ENCODE assay signal across 39 cellular contexts in the genomic region with DNA sequence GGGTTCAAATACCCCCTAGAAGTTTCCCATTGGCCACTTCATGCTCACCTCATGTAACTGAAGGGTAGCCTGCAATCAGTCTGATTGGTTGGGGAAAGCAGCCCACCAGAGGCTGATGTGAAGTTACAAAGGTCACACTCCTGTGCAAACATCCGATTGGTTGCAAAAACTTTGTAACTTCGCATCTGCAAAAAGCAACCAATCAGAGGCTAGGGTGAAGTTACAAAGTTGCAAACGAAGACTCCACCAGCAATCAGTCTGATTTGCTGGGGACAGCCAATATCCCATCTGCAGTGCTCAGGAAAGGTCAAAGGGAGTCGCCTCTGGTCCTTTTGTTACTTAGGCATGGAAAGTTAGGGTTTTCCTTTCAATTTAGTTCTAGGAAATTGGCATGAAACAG.
"Had no signal": no experiment of that assay in that cellular context is flagged by ENCODE, and none has a peak within 500 bp of the region (broad histone marks: within the 10 kb centered on the region; RNA-seq: fewer than 3 reads in every experiment).

No MANE protein-coding gene starts in this region.

- H3K4me3 Mint-ChIP-seq: activated CD4-positive, alpha-beta memory T cell treated with anti-CD3 and anti-CD28 coated beads, Interleukin-2, amount 10 ng/mL, durations not matched to agents 7 days and 5 days; activated CD8-positive, alpha-beta memory T cell treated with anti-CD3 and anti-CD28 coated beads, Interleukin-2, amount 10 ng/mL, durations not matched to agents 7 days and 5 days; activated naive CD4-positive, alpha-beta T cell treated with anti-CD3 and anti-CD28 coated beads, Interleukin-2, amount 10 ng/mL, durations not matched to agents 7 days and 5 days; activated naive CD8-positive, alpha-beta T cell; activated naive CD8-positive, alpha-beta T cell treated with anti-CD3 and anti-CD28 coated beads, Interleukin-2, amount 50 U/mL, for 24 hours; brain; T-cell; T-helper 17 cell had no signal

- H3K27me3 Mint-ChIP-seq: activated CD4-positive, alpha-beta memory T cell treated with anti-CD3 and anti-CD28 coated beads, Interleukin-2, amount 10 ng/mL, durations not matched to agents 7 days and 5 days; activated CD8-positive, alpha-beta memory T cell treated with anti-CD3 and anti-CD28 coated beads, Interleukin-2, amount 10 ng/mL, durations not matched to agents 7 days and 5 days; activated naive CD4-positive, alpha-beta T cell treated with anti-CD3 and anti-CD28 coated beads, Interleukin-2, amount 10 ng/mL, durations not matched to agents 7 days and 5 days; activated naive CD8-positive, alpha-beta T cell; activated naive CD8-positive, alpha-beta T cell treated with anti-CD3 and anti-CD28 coated beads, Interleukin-2, amount 50 U/mL, for 24 hours; brain; T-cell; T-helper 17 cell had no signal

- H3K9me3 ChIP-seq: Peyer's patch had no signal

- H3K9me3 Mint-ChIP-seq: activated CD4-positive, alpha-beta memory T cell treated with anti-CD3 and anti-CD28 coated beads, Interleukin-2, amount 10 ng/mL, durations not matched to agents 7 days and 5 days; activated naive CD4-positive, alpha-beta T cell treated with anti-CD3 and anti-CD28 coated beads, Interleukin-2, amount 10 ng/mL, durations not matched to agents 7 days and 5 days; activated naive CD8-positive, alpha-beta T cell treated with anti-CD3 and anti-CD28 coated beads, Interleukin-2, amount 50 U/mL, for 24 hours; T-cell had no signal

- H3K27ac Mint-ChIP-seq: activated CD4-positive, alpha-beta memory T cell treated with anti-CD3 and anti-CD28 coated beads, Interleukin-2, amount 10 ng/mL, durations not matched to agents 7 days and 5 days; activated CD8-positive, alpha-beta memory T cell treated with anti-CD3 and anti-CD28 coated beads, Interleukin-2, amount 10 ng/mL, durations not matched to agents 7 days and 5 days; activated naive CD4-positive, alpha-beta T cell treated with anti-CD3 and anti-CD28 coated beads, Interleukin-2, amount 10 ng/mL, durations not matched to agents 7 days and 5 days; activated naive CD8-positive, alpha-beta T cell; activated naive CD8-positive, alpha-beta T cell treated with anti-CD3 and anti-CD28 coated beads, Interleukin-2, amount 50 U/mL, for 24 hours; brain; T-cell had no signal

- DNase-seq: activated CD4-positive, alpha-beta memory T cell treated with anti-CD3 and anti-CD28 coated beads, Interleukin-2, amount 10 ng/mL, durations not matched to agents 7 days and 5 days; activated CD4-positive, alpha-beta T cell treated with anti-CD3 and anti-CD28 coated beads for 1 hour; activated CD4-positive, alpha-beta T cell treated with anti-CD3 and anti-CD28 coated beads for 48 hours; activated CD4-positive, CD25-positive, alpha-beta regulatory T cell; activated CD8-positive, alpha-beta memory T cell treated with anti-CD3 and anti-CD28 coated beads for 24 hours; activated CD8-positive, alpha-beta memory T cell treated with anti-CD3 and anti-CD28 coated beads, Interleukin-2, amount 10 ng/mL, durations not matched to agents 7 days and 5 days; activated CD8-positive, alpha-beta memory T cell treated with anti-CD3 and anti-CD28 coated beads, Interleukin-2, amount 50 U/mL, for 48 hours; activated effector memory CD4-positive, alpha-beta T cell treated with Interleukin-2 at 50 U/mL for 16 hours; activated naive CD4-positive, alpha-beta T cell treated with anti-CD3 and anti-CD28 coated beads, Interleukin-2, amount 10 ng/mL, durations not matched to agents 7 days and 5 days; activated naive CD8-positive, alpha-beta T cell treated with anti-CD3 and anti-CD28 coated beads, Interleukin-2, amount 50 U/mL, for 24 hours; activated T-cell treated with anti-CD3 and anti-CD28 coated beads, Interleukin-2, amount 50 U/mL, for 48 hours; anterior cingulate cortex; central memory CD4-positive, alpha-beta T cell; MM.1S; MV-4-11; NCI-H1092; NCI-H1417; NCI-H146; NCI-H187; NCI-H2029 treated with DMSO at 0.1 percent for 48 hours; NCI-H2107; NCI-H2171; NCI-H510A; NCI-H526; NCI-H748 treated with DMSO at 0.1 percent for 48 hours; NK-92 treated with Interleukin-12 subunit alpha and Interleukin-12 subunit beta, amount 100 ng/mL, for 24 hours; PC-3; Peyer's patch; SIG-M5; T-cell; T-helper 17 cell; T-helper 9 cell had no signal

- H3K4me3 ChIP-seq: Peyer's patch had no signal

- H3K36me3 ChIP-seq: Peyer's patch had no signal

- FAIRE-seq: bronchial epithelial cell had no signal

- H3K27me3 ChIP-seq: Peyer's patch had no signal

- H3K27ac ChIP-seq: Peyer's patch, RWPE1, VCaP had no signal

- ATAC-seq: activated CD8-positive, alpha-beta memory T cell treated with anti-CD3 and anti-CD28 coated beads, Interleukin-2, amount 10 ng/mL, durations not matched to agents 7 days and 5 days; activated naive CD8-positive, alpha-beta T cell treated with anti-CD3 and anti-CD28 coated beads, Interleukin-2, amount 50 U/mL, for 24 hours; PC-3; Right ventricle myocardium inferior; SK-N-SH treated with all-trans-retinoic acid at 6 μM for 48 hours; T-cell; T-helper 17 cell had no signal
